In the genomic region with DNA sequence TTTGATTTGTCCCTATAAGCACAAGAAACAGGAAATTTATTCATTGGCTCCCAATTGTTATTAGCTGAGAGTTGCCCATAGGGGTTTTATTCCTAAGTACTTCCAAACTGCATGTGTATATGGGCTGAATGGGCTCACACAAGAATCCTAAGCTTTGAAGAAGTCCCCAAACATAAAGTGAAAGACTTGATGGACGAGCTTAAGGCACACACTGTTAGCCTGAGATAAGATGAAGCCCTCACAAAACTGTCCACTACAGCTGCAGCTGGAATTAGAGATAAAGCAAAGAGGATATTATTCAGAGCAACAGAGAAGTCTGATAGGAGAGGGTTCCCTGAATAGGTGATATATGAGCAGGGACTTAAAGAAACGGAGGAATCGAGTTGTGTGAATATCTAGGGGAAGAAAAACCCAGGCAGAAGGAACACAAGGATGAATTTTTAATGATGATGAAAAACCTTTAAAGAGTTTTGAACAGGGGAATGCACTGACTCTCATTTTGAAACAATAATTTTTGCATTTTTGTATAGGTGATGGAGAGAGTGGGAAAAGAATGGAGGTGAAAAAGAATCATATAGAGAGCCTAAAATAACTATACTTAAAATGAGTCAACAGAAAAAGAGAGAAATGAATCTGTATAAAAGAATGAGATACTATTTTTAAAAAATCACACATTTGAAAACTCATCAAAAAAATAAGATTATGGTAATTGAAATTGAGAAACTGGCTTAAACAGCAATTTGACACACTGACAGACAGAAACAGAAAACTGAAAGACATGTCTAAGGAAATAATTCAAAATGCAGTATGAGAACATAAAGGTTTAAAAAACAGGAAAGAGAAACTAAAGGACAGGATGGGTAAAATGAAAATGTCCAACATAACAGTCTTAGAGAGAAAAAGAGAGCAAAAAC, we compare ENCODE assay signal across 1 cellular context.
TF ChIP-seq lines count a peak whose summit lies in the region.

No MANE protein-coding gene starts in this region.

TF ChIP-seq in GM23338, 12 proteins besides CTCF, POLR2A, EP300 and RAD21 (continued from another document):
- TF ChIP-seq EZH2 (IDR thresholded peaks at IDR 0.05; ENCODE audit: low read depth, unreplicated experiment) = no peak
- TF ChIP-seq, protein P1, sequence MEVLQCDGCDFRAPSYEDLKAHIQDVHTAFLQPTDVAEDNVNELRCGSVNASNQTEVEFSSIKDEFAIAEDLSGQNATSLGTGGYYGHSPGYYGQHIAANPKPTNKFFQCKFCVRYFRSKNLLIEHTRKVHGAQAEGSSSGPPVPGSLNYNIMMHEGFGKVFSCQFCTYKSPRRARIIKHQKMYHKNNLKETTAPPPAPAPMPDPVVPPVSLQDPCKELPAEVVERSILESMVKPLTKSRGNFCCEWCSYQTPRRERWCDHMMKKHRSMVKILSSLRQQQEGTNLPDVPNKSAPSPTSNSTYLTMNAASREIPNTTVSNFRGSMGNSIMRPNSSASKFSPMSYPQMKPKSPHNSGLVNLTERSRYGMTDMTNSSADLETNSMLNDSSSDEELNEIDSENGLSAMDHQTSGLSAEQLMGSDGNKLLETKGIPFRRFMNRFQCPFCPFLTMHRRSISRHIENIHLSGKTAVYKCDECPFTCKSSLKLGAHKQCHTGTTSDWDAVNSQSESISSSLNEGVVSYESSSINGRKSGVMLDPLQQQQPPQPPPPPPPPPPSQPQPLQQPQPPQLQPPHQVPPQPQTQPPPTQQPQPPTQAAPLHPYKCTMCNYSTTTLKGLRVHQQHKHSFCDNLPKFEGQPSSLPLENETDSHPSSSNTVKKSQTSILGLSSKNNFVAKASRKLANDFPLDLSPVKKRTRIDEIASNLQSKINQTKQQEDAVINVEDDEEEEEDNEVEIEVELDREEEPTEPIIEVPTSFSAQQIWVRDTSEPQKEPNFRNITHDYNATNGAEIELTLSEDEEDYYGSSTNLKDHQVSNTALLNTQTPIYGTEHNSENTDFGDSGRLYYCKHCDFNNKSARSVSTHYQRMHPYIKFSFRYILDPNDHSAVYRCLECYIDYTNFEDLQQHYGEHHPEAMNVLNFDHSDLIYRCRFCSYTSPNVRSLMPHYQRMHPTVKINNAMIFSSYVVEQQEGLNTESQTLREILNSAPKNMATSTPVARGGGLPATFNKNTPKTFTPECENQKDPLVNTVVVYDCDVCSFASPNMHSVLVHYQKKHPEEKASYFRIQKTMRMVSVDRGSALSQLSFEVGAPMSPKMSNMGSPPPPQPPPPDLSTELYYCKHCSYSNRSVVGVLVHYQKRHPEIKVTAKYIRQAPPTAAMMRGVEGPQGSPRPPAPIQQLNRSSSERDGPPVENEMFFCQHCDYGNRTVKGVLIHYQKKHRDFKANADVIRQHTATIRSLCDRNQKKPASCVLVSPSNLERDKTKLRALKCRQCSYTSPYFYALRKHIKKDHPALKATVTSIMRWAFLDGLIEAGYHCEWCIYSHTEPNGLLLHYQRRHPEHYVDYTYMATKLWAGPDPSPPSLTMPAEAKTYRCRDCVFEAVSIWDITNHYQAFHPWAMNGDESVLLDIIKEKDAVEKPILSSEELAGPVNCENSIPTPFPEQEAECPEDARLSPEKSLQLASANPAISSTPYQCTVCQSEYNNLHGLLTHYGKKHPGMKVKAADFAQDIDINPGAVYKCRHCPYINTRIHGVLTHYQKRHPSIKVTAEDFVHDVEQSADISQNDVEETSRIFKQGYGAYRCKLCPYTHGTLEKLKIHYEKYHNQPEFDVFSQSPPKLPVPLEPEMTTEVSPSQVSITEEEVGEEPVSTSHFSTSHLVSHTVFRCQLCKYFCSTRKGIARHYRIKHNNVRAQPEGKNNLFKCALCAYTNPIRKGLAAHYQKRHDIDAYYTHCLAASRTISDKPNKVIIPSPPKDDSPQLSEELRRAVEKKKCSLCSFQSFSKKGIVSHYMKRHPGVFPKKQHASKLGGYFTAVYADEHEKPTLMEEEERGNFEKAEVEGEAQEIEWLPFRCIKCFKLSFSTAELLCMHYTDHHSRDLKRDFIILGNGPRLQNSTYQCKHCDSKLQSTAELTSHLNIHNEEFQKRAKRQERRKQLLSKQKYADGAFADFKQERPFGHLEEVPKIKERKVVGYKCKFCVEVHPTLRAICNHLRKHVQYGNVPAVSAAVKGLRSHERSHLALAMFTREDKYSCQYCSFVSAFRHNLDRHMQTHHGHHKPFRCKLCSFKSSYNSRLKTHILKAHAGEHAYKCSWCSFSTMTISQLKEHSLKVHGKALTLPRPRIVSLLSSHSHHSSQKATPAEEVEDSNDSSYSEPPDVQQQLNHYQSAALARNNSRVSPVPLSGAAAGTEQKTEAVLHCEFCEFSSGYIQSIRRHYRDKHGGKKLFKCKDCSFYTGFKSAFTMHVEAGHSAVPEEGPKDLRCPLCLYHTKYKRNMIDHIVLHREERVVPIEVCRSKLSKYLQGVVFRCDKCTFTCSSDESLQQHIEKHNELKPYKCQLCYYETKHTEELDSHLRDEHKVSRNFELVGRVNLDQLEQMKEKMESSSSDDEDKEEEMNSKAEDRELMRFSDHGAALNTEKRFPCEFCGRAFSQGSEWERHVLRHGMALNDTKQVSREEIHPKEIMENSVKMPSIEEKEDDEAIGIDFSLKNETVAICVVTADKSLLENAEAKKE (CRISPR knock-in tag; IDR thresholded peaks at IDR 0.05) = no peak
